Comparison of ENCODE assay signal across 9 cellular contexts in genomic region chr10:62050627-62050924, GRCh38.
DNase-seq lines count a peak whose midpoint lies in the region; ATAC-seq, FAIRE-seq and TF ChIP-seq lines count a peak whose summit lies in the region.
"Had no signal": no experiment of that assay in that cellular context is flagged by ENCODE, and none has a peak within 500 bp of the region (broad histone marks: within the 10 kb centered on the region; RNA-seq: fewer than 3 reads in every experiment).

No MANE protein-coding gene starts in this region.

- peak overlapping the region; percentile 37; the same call in 2 of the 3 replicates for H3K4me3 ChIP-seq in A549
- no peak overlapping the region for H3K4me3 ChIP-seq in KMS-11 (IDR thresholded peaks at IDR 0.05; ENCODE audit: insufficient read depth, low read depth, low read length)
- peak overlapping the region; percentile 31 for H3K4me3 ChIP-seq in colonic mucosa

- H3K4me1 ChIP-seq in A549 (peaks cover 59% of the 10 kb centered on the region), KMS-11 (ENCODE audit: low read depth, poor library complexity, severe bottlenecking) (peaks cover 87% of the 10 kb centered on the region), colonic mucosa (peaks cover 4% of the 10 kb centered on the region)

- H3K27me3 Mint-ChIP-seq in natural killer cell (ENCODE audit: low read depth in 2 of 2): no peaks in the 10 kb centered on the region

- DNase-seq in A549 (ENCODE audit: low read depth in 1 of 2, low spot score in 1 of 2) (no peak), colonic mucosa (no peak), natural killer cell (no peak), NCI-H69 (lab: John Stamatoyannopoulos, UW) (no peak), dedifferentiated amniotic fluid mesenchymal stem cell (ENCODE audit: extremely low spot score) (no peak), HK-2 (ENCODE audit: unreplicated experiment) (no peak)
- DNase-seq: DND-41 had no signal

- no peaks in the 10 kb centered on the region; the same call in 1 of the 2 replicates for H3K79me2 ChIP-seq in KMS-11 (ENCODE audit: insufficient read depth, low read depth)

- H3K9me3 Mint-ChIP-seq in natural killer cell: no peaks in the 10 kb centered on the region

- no peak; a peak in 1 of 6 replicates for ATAC-seq in A549
- no peak for ATAC-seq in natural killer cell
- no peak for ATAC-seq in GM21528 (IDR thresholded peaks at IDR 0.05; ENCODE audit: low FRiP score, unreplicated experiment)

- peak overlapping the region; percentile 32; the same call in 1 of the 2 replicates for H2AFZ ChIP-seq in KMS-11 (ENCODE audit: low read depth)

- H4K20me1 ChIP-seq in KMS-11 (ENCODE audit: insufficient read depth): no peaks in the 10 kb centered on the region

- TF ChIP-seq CTCF in A549 (IDR thresholded peaks at IDR 0.05) (no peak), KMS-11 (conservative IDR thresholded peaks at IDR 0.05; ENCODE audit: low read depth, low read length) (no peak), colonic mucosa (IDR thresholded peaks at IDR 0.05) (no peak), natural killer cell (IDR thresholded peaks at IDR 0.05) (no peak)

- 42% methylated on average over 4 of the region's 4 CpGs for WGBS in A549 (ENCODE audit: missing lambda C conversion rate)

- TF ChIP-seq RAD21 in A549 (conservative IDR thresholded peaks at IDR 0.05 in 1 of 2, IDR thresholded peaks at IDR 0.05 in 1 of 2): no peak

- H3K9me3 ChIP-seq in A549 (no peaks in the 10 kb centered on the region), colonic mucosa (no peaks in the 10 kb centered on the region)

- CTCF ChIA-PET in A549 (lab: Yijun Ruan, JAX): interaction anchor here (1.2 to 5.5 kb wide), 4 partner anchors 11 to 214 kb away, joined by 3 to 62 read pairs (median 10); no protein-coding TSS in a partner anchor

- intact Hi-C loops in colonic mucosa (cut with DNase I) (no loop called here), natural killer cell (cut with micrococcal nuclease) (loop anchor here (2.0 kb wide), 2 partner anchors 32 to 58 kb away; no protein-coding TSS in a partner anchor)

- FAIRE-seq in A549 (lab: Jason Lieb, UNC): no peak

- peak overlapping the region; percentile 79 for H3K4me3 Mint-ChIP-seq in natural killer cell

- no peak for TF ChIP-seq POLR2A in A549 (IDR thresholded peaks at IDR 0.05; ENCODE audit: low read length)

- peak overlapping the region; percentile 63 to 74 for H3K27ac ChIP-seq in A549
- H3K27ac ChIP-seq in KMS-11: peak overlapping the region; percentile 93
- peak overlapping the region; percentile 79 for H3K27ac ChIP-seq in colonic mucosa

- peak overlapping the region; percentile 84 to 89 for H3K27ac Mint-ChIP-seq in natural killer cell

- H3K27me3 ChIP-seq in KMS-11 (ENCODE audit: insufficient read depth, low read depth): no peaks in the 10 kb centered on the region
- no peaks in the 10 kb centered on the region for H3K27me3 ChIP-seq in colonic mucosa

- H3K36me3 ChIP-seq in KMS-11 (ENCODE audit: insufficient read depth) (no peaks in the 10 kb centered on the region), colonic mucosa (no peaks in the 10 kb centered on the region)

- peaks cover 87 to 100% of the 10 kb centered on the region in 2 donors for H3K4me1 Mint-ChIP-seq in natural killer cell

- H3K4me2 ChIP-seq in A549: peak overlapping the region; percentile 86
- H3K4me2 ChIP-seq in KMS-11: peak overlapping the region; percentile 98

- no peak for TF ChIP-seq EP300 in A549 (IDR thresholded peaks at IDR 0.05)

- H3K9ac ChIP-seq in KMS-11 (peak overlapping the region; percentile 75), colonic mucosa (ENCODE audit: low read depth in 2 of 2, low read length in 2 of 2) (peak overlapping the region; percentile 37 to 70)

- POLR2A ChIA-PET in A549 (lab: Yijun Ruan, JAX): interaction anchor here (1.4 kb wide), 1 partner anchor 193 kb away, joined by 3 read pairs; no protein-coding TSS in a partner anchor

- peaks cover 11% of the 10 kb centered on the region for H3K36me3 Mint-ChIP-seq in natural killer cell

TF ChIP-seq in A549, 52 proteins besides CTCF, POLR2A, EP300 and RAD21:
- no peak for TF ChIP-seq CBX8 (IDR thresholded peaks at IDR 0.05)
- TF ChIP-seq FOXS1 (CRISPR knock-in tag; IDR thresholded peaks at IDR 0.05): no peak
- TF ChIP-seq, protein P1, sequence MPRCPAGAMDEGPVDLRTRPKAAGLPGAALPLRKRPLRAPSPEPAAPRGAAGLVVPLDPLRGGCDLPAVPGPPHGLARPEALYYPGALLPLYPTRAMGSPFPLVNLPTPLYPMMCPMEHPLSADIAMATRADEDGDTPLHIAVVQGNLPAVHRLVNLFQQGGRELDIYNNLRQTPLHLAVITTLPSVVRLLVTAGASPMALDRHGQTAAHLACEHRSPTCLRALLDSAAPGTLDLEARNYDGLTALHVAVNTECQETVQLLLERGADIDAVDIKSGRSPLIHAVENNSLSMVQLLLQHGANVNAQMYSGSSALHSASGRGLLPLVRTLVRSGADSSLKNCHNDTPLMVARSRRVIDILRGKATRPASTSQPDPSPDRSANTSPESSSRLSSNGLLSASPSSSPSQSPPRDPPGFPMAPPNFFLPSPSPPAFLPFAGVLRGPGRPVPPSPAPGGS (IDR thresholded peaks at IDR 0.05): no peak
- no peak for TF ChIP-seq MYC (IDR thresholded peaks at IDR 0.05; ENCODE audit: borderline replicate concordance, low read length)
- no peak for TF ChIP-seq JUNB (IDR thresholded peaks at IDR 0.05)
- no peak for TF ChIP-seq FOSB (CRISPR knock-in tag; IDR thresholded peaks at IDR 0.05)
- no peak for TF ChIP-seq TP53 (CRISPR knock-in tag; IDR thresholded peaks at IDR 0.05)
- no peak for TF ChIP-seq ZNF302 (CRISPR knock-in tag; IDR thresholded peaks at IDR 0.05)
- no peak for TF ChIP-seq BHLHE40 (IDR thresholded peaks at IDR 0.05; ENCODE audit: low read depth, low read length)
